ENCODE assay signal across 9 cellular contexts in genomic region chr5:73499187-73499586, GRCh38. TPM values are rescaled to one million over a fixed set of nuclear protein-coding genes. Genes with fewer than 3 reads are reported as not detected.
DNase-seq lines count a peak whose midpoint lies in the region; ATAC-seq and TF ChIP-seq lines count a peak whose summit lies in the region.
"Had no signal": no experiment of that assay in that cellular context is flagged by ENCODE, and none has a peak within 500 bp of the region (broad histone marks: within the 10 kb centered on the region; RNA-seq: fewer than 3 reads in every experiment).

No MANE protein-coding gene starts in this region.

- TF ChIP-seq CTCF in left lung (IDR thresholded peaks at IDR 0.05), result no peak
- no peak for TF ChIP-seq CTCF in tibial nerve (IDR thresholded peaks at IDR 0.05)

- H3K27ac ChIP-seq in left lung (peak overlapping the region; percentile 86 to 92), tibial nerve (peak overlapping the region; percentile 86 to 99 (median 96))

- H3K36me3 Mint-ChIP-seq in activated T-cell treated with anti-CD3 and anti-CD28 coated beads, Interleukin-2, amount 50 U/mL, for 24 hours (ENCODE audit: low read depth), result peaks cover 65% of the 10 kb centered on the region

- no peak for TF ChIP-seq POLR2A in tibial nerve (IDR thresholded peaks at IDR 0.05)

- H3K4me3 Mint-ChIP-seq in activated T-cell treated with anti-CD3 and anti-CD28 coated beads, Interleukin-2, amount 50 U/mL, for 24 hours, result peak overlapping the region; percentile 97

- H3K9ac ChIP-seq in adipocyte (ENCODE audit: low read length), result peak overlapping the region; percentile 97

- 7% methylated on average over 12 of the region's 12 CpGs for WGBS in tibial nerve, 2 donors

- H3K9me3 ChIP-seq in adipocyte (ENCODE audit: control insufficient read depth, low read length) (no peaks in the 10 kb centered on the region), left lung (no peaks in the 10 kb centered on the region), tibial nerve (no peaks in the 10 kb centered on the region)

- peak overlapping the region; percentile 99 for H3K27ac Mint-ChIP-seq in activated T-cell treated with anti-CD3 and anti-CD28 coated beads, Interleukin-2, amount 50 U/mL, for 24 hours

- no peaks in the 10 kb centered on the region for H3K9me3 Mint-ChIP-seq in activated T-cell treated with anti-CD3 and anti-CD28 coated beads, Interleukin-2, amount 50 U/mL, for 24 hours

- H3K4me3 ChIP-seq in adipocyte (ENCODE audit: low read length), result peak overlapping the region; percentile 94
- peak overlapping the region; percentile 90 to 95 for H3K4me3 ChIP-seq in left lung
- peak overlapping the region; percentile 88 to 99 (median 94) for H3K4me3 ChIP-seq in tibial nerve

- intact Hi-C loops in left lung (cut with DNase I), result no loop called here

- peaks cover 2% of the 10 kb centered on the region for H3K27me3 Mint-ChIP-seq in activated T-cell treated with anti-CD3 and anti-CD28 coated beads, Interleukin-2, amount 50 U/mL, for 24 hours

- no peak for DNase-seq in activated T-cell treated with anti-CD3 and anti-CD28 coated beads, Interleukin-2, amount 50 U/mL, for 24 hours
- DNase-seq in activated T-cell treated with anti-CD3 and anti-CD28 coated beads, Interleukin-2, amount 50 U/mL, for 1 hour, result no peak
- DNase-seq in adipocyte (ENCODE audit: low read depth) (peak; percentile 31), left lung (no peak), tibial nerve (ENCODE audit: low spot score in 2 of 2) (no peak), ACHN (no peak)
- no peak for DNase-seq in stimulated activated CD4-positive, alpha-beta T cell treated with anti-CD3 and anti-CD28 coated beads, Interleukin-15, amount 100 ng/mL, for 24 hours
- DNase-seq: stimulated activated CD4-positive, alpha-beta T cell treated with anti-CD3 and anti-CD28 coated beads, Interleukin-1b, Interleukin-23, amount 100 ng/mL, for 48 hours had no signal

- peaks cover 47% of the 10 kb centered on the region for H3K4me1 Mint-ChIP-seq in activated T-cell treated with anti-CD3 and anti-CD28 coated beads, Interleukin-2, amount 50 U/mL, for 24 hours (ENCODE audit: low read depth)

- peaks cover 43% of the 10 kb centered on the region for H3K36me3 ChIP-seq in adipocyte (ENCODE audit: control insufficient read depth, insufficient read depth, low read length, severe bottlenecking)
- H3K36me3 ChIP-seq in left lung, result peaks cover 8 to 32% of the 10 kb centered on the region in 2 donors
- H3K36me3 ChIP-seq in tibial nerve, result peaks cover 7 to 31% (median 7%) of the 10 kb centered on the region in 3 donors

- TF ChIP-seq EP300 in tibial nerve (IDR thresholded peaks at IDR 0.05), result no peak

- ATAC-seq in left lung, result no peak
- ATAC-seq in HG03457 (IDR thresholded peaks at IDR 0.05; ENCODE audit: unreplicated experiment), result no peak

- H3K27me3 ChIP-seq in adipocyte (replicated peaks; ENCODE audit: control insufficient read depth, insufficient read depth, low read length), result no peaks in the 10 kb centered on the region
- peaks cover 0 to 13% of the 10 kb centered on the region in 2 donors for H3K27me3 ChIP-seq in left lung
- no peaks in the 10 kb centered on the region for H3K27me3 ChIP-seq in tibial nerve

- in situ Hi-C loops in ACHN (cut with HindIII; ENCODE audit: low pct_ligation_motif_present, low pct_unique_long_range_greater_than_20kb, low sequenced_read_pairs), result no loop called here

- peaks cover 30% of the 10 kb centered on the region for H3K4me1 ChIP-seq in adipocyte (ENCODE audit: control insufficient read depth, insufficient read depth, low read length)
- peaks cover 14 to 26% of the 10 kb centered on the region in 2 donors for H3K4me1 ChIP-seq in left lung
- H3K4me1 ChIP-seq in tibial nerve, result peaks cover 0 to 56% (median 20%) of the 10 kb centered on the region in 4 donors

RNA-seq across cellular contexts. Expression of gene BTF3, which starts 0.9 kb away (rescaled TPM):
- 100 to 1,000 TPM; 353 to 421 TPM for total RNA-seq in left lung
- total RNA-seq in tibial nerve, result 100 to 1,000 TPM; 361 to 435 (median 392) TPM

RNA-seq across cellular contexts. Expression of gene FOXD1, which starts 50.6 kb away (rescaled TPM):
- total RNA-seq in left lung (under 1 TPM; 0.10 to 0.29 TPM), tibial nerve (10 to 100 TPM; 33.9 to 79.3 (median 58.3) TPM)

Comparison
In these comparisons a context has a peak if more than half of its experiments do, and no peak if none do; other contexts are left out.
1. RNA of gene FOXD1, which starts 50.6 kb away (total RNA-seq): 33.9 to 79.3 TPM in tibial nerve; 0.10 to 0.29 TPM in left lung; every median in the first group is over 10 times any median in the second.
2. Peak in every context shown above with its lines, with median percentiles within 50 percentile points of each other: H3K4me3 ChIP-seq.